Comparison of ENCODE assay signal across 1 cellular context in the genomic region with DNA sequence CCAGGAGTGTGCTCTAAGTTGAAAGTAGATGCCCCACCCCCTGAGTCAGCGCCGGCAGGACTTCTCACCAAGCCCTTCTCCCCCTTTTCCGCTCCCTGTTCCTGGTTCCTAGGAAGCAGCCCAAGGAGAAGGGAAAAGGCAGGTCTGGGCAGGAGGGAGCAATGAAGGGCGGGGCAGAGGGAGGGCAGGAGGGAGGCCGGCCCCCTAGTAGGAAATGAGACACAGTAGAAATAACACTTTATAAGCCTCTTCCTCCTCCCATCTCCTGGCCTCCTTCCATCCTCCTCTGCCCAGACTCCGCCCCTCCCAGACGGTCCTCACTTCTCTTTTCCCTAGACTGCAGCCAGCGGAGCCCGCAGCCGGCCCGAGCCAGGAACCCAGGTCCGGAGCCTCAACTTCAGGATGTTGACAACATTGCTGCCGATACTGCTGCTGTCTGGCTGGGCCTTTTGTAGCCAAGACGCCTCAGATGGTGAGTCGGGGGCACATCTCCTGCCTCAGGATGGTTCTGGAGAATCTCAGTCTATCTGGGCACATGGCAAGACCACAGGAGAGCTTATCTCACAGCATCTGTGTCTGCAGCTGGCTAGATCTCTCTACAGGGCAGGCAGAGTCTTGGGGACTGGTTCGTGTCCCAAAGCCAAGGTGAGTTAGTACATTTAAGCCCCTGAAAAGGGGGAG.
TF ChIP-seq lines count a peak whose summit lies in the region.

A gene (plus strand): TSS at position 320 of the 681 bp plus-strand sequence. CDS start 83 bp downstream, at position 403.

TF ChIP-seq in HEK293, 187 proteins besides CTCF, POLR2A, EP300 and RAD21 (continued from another document):
- TF ChIP-seq OSR2 (tag by site-specific recombination; IDR thresholded peaks at IDR 0.05) (peak; percentile 78), ZBTB1 (tag by site-specific recombination; IDR thresholded peaks at IDR 0.05) (no peak), IKZF3 (tag by site-specific recombination; IDR thresholded peaks at IDR 0.05) (peak; percentile 98), GLI4 (tag by site-specific recombination; IDR thresholded peaks at IDR 0.05) (no peak), ZNF561 (tag by site-specific recombination; IDR thresholded peaks at IDR 0.05; ENCODE audit: borderline replicate concordance) (peak; percentile 41; the same call in 1 of the 2 replicates), ZNF19 (tag by site-specific recombination; IDR thresholded peaks at IDR 0.05; ENCODE audit: low read depth) (no peak), ZNF544 (tag by site-specific recombination; IDR thresholded peaks at IDR 0.05) (no peak), ZNF350 (tag by site-specific recombination; IDR thresholded peaks at IDR 0.05) (no peak), KLF8 (tag by site-specific recombination; IDR thresholded peaks at IDR 0.05) (peak; percentile 75; the same call in 1 of the 2 replicates), KLF9 (tag by site-specific recombination; IDR thresholded peaks at IDR 0.05; ENCODE audit: low read depth) (peak; percentile 68; the same call in 1 of the 2 replicates), ZBTB7A (tag by site-specific recombination; IDR thresholded peaks at IDR 0.05; ENCODE audit: low read depth) (no peak)
- TF ChIP-seq, protein P1, sequence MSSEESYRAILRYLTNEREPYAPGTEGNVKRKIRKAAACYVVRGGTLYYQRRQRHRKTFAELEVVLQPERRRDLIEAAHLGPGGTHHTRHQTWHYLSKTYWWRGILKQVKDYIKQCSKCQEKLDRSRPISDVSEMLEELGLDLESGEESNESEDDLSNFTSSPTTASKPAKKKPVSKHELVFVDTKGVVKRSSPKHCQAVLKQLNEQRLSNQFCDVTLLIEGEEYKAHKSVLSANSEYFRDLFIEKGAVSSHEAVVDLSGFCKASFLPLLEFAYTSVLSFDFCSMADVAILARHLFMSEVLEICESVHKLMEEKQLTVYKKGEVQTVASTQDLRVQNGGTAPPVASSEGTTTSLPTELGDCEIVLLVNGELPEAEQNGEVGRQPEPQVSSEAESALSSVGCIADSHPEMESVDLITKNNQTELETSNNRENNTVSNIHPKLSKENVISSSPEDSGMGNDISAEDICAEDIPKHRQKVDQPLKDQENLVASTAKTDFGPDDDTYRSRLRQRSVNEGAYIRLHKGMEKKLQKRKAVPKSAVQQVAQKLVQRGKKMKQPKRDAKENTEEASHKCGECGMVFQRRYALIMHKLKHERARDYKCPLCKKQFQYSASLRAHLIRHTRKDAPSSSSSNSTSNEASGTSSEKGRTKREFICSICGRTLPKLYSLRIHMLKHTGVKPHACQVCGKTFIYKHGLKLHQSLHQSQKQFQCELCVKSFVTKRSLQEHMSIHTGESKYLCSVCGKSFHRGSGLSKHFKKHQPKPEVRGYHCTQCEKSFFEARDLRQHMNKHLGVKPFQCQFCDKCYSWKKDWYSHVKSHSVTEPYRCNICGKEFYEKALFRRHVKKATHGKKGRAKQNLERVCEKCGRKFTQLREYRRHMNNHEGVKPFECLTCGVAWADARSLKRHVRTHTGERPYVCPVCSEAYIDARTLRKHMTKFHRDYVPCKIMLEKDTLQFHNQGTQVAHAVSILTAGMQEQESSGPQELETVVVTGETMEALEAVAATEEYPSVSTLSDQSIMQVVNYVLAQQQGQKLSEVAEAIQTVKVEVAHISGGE (tag by site-specific recombination; conservative IDR thresholded peaks at IDR 0.05; ENCODE audit: low read depth), result no peak
- TF ChIP-seq, protein P2, sequence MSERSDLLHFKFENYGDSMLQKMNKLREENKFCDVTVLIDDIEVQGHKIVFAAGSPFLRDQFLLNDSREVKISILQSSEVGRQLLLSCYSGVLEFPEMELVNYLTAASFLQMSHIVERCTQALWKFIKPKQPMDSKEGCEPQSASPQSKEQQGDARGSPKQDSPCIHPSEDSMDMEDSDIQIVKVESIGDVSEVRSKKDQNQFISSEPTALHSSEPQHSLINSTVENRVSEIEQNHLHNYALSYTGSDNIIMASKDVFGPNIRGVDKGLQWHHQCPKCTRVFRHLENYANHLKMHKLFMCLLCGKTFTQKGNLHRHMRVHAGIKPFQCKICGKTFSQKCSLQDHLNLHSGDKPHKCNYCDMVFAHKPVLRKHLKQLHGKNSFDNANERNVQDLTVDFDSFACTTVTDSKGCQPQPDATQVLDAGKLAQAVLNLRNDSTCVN (tag by site-specific recombination; optimal IDR thresholded peaks at IDR 0.05), result no peak
- TF ChIP-seq, protein P3, sequence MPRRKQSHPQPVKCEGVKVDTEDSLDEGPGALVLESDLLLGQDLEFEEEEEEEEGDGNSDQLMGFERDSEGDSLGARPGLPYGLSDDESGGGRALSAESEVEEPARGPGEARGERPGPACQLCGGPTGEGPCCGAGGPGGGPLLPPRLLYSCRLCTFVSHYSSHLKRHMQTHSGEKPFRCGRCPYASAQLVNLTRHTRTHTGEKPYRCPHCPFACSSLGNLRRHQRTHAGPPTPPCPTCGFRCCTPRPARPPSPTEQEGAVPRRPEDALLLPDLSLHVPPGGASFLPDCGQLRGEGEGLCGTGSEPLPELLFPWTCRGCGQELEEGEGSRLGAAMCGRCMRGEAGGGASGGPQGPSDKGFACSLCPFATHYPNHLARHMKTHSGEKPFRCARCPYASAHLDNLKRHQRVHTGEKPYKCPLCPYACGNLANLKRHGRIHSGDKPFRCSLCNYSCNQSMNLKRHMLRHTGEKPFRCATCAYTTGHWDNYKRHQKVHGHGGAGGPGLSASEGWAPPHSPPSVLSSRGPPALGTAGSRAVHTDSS (tag by site-specific recombination; IDR thresholded peaks at IDR 0.05), result 0 out of 2 replicates have a peak, but pooled peaks have one; percentile 28
- TF ChIP-seq, protein P4, sequence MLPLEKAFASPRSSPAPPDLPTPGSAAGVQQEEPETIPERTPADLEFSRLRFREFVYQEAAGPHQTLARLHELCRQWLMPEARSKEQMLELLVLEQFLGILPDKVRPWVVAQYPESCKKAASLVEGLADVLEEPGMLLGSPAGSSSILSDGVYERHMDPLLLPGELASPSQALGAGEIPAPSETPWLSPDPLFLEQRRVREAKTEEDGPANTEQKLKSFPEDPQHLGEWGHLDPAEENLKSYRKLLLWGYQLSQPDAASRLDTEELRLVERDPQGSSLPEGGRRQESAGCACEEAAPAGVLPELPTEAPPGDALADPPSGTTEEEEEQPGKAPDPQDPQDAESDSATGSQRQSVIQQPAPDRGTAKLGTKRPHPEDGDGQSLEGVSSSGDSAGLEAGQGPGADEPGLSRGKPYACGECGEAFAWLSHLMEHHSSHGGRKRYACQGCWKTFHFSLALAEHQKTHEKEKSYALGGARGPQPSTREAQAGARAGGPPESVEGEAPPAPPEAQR (tag by site-specific recombination; IDR thresholded peaks at IDR 0.05), result no peak
